Comparison of ENCODE assay signal across 19 cellular contexts in genomic region chr22:41530612-41531421, GRCh38. TPM values are rescaled to one million over a fixed set of nuclear protein-coding genes. Genes with fewer than 3 reads are reported as not detected.
DNase-seq lines count a peak whose midpoint lies in the region; ATAC-seq and TF ChIP-seq lines count a peak whose summit lies in the region.
"Had no signal": no experiment of that assay in that cellular context is flagged by ENCODE, and none has a peak within 500 bp of the region (broad histone marks: within the 10 kb centered on the region; RNA-seq: fewer than 3 reads in every experiment).

No MANE protein-coding gene starts in this region.

- peak overlapping the region; percentile 83 for H3K27ac Mint-ChIP-seq in activated T-cell treated with anti-CD3 and anti-CD28 coated beads, Interleukin-2, amount 50 U/mL, for 24 hours
- peak overlapping the region; percentile 51 for H3K27ac Mint-ChIP-seq in chondrocyte (ENCODE audit: unreplicated experiment)

- TF ChIP-seq CTCF in chondrocyte (IDR thresholded peaks at IDR 0.05): no peak

- peak overlapping the region; percentile 52 for H3K27ac ChIP-seq in temporal lobe (ENCODE audit: low read depth, low read length)
- H3K27ac ChIP-seq: BLaER1, foreskin keratinocyte had no signal

- H3K27me3 Mint-ChIP-seq in activated T-cell treated with anti-CD3 and anti-CD28 coated beads, Interleukin-2, amount 50 U/mL, for 24 hours: no peaks in the 10 kb centered on the region
- no peaks in the 10 kb centered on the region for H3K27me3 Mint-ChIP-seq in chondrocyte (ENCODE audit: low read depth)

- no peak for ATAC-seq in GM18873 (IDR thresholded peaks at IDR 0.05; ENCODE audit: low FRiP score, unreplicated experiment)
- ATAC-seq: foreskin keratinocyte had no signal

- peaks cover 92% of the 10 kb centered on the region for H3K36me3 Mint-ChIP-seq in activated T-cell treated with anti-CD3 and anti-CD28 coated beads, Interleukin-2, amount 50 U/mL, for 24 hours (ENCODE audit: low read depth)
- H3K36me3 Mint-ChIP-seq in chondrocyte (ENCODE audit: low read depth): peaks cover 7% of the 10 kb centered on the region

- DNase-seq in activated T-cell treated with anti-CD3 and anti-CD28 coated beads, Interleukin-2, amount 50 U/mL, for 24 hours: no peak
- no peak for DNase-seq in activated T-cell treated with anti-CD3 and anti-CD28 coated beads for 4 hours
- no peak for DNase-seq in chondrocyte (ENCODE audit: low spot score)
- DNase-seq in left kidney (ENCODE audit: low read depth, low spot score): peak; percentile 70
- DNase-seq in GF-D8 (lab: John Stamatoyannopoulos, UW): no peak
- no peak for DNase-seq in cortex of kidney (lab: John Stamatoyannopoulos, UW)
- DNase-seq: activated CD4-positive, CD25-positive, alpha-beta regulatory T cell treated with anti-CD3 and anti-CD28 coated beads, Interleukin-2, amount 50 U/mL, for 72 hours; amniotic stem cell; foreskin keratinocyte; left colon; NCI-H2171 treated with DMSO at 0.1 percent for 48 hours; NCI-H748 treated with DMSO at 0.1 percent for 48 hours; OCI-M1; ovary; T1000 had no signal

- H3K9me3 Mint-ChIP-seq in activated T-cell treated with anti-CD3 and anti-CD28 coated beads, Interleukin-2, amount 50 U/mL, for 24 hours: no peaks in the 10 kb centered on the region
- H3K9me3 Mint-ChIP-seq in chondrocyte (ENCODE audit: low read depth): no peaks in the 10 kb centered on the region

- peaks cover 5% of the 10 kb centered on the region for H3K4me1 Mint-ChIP-seq in activated T-cell treated with anti-CD3 and anti-CD28 coated beads, Interleukin-2, amount 50 U/mL, for 24 hours (ENCODE audit: low read depth)
- H3K4me1 Mint-ChIP-seq in chondrocyte (ENCODE audit: low read depth): no peaks in the 10 kb centered on the region

- H3K4me3 Mint-ChIP-seq in activated T-cell treated with anti-CD3 and anti-CD28 coated beads, Interleukin-2, amount 50 U/mL, for 24 hours: no peak overlapping the region
- no peak overlapping the region for H3K4me3 Mint-ChIP-seq in chondrocyte (ENCODE audit: unreplicated experiment)

RNA-seq across cellular contexts. Expression of gene POLR3H, which starts 13.5 kb away (rescaled TPM):
- total RNA-seq in chondrocyte: 39.6 to 57.3 TPM (median 41.5 TPM) in 3 replicates
- total RNA-seq in temporal lobe: 20.4 TPM

RNA-seq across cellular contexts. Expression of gene CSDC2, which starts 30.0 kb away (rescaled TPM):
- total RNA-seq in chondrocyte (12.7 to 21.7 TPM (median 20.9 TPM) in 3 replicates), temporal lobe (11.8 TPM)
- total RNA-seq: foreskin keratinocyte, SK-MEL-5 had no signal

RNA-seq across cellular contexts. Expression of gene PMM1, which starts 58.8 kb away (rescaled TPM):
- total RNA-seq in chondrocyte: 39.3 to 48.2 TPM (median 47.1 TPM) in 3 replicates
- total RNA-seq in temporal lobe: 22.6 TPM
